Comparison of ENCODE assay signal across 8 cellular contexts in the genomic region with DNA sequence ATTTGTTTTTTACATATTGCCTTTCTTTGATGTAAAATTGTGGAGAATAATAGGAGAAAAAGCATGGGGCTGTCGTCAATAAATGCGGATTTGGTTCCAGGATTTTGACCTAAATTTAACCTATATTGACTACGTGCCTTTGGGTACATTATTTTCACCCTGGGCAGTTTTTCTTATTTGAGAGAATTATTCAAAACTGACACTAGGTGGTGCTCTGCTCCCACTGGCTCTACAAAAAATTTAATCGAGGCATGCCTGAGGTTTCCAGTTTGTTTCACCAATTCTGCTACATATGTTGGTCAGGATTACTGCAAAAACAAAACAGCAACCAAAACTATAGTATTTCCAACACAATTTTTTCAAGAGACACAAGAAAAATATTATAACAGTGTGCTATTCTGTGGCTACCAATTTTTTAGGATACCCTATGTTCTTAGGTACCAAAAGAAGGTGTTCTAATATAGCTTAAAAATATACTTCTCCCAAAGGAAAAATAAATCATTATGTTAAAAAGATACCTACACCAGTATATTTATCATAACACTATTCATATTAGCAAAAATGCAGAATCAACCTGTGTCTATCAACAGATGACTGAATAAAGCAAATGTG. TPM values are rescaled to one million over a fixed set of nuclear protein-coding genes. Genes with fewer than 3 reads are reported as not detected.
DNase-seq lines count a peak whose midpoint lies in the region; ATAC-seq, FAIRE-seq and TF ChIP-seq lines count a peak whose summit lies in the region.

No MANE protein-coding gene starts in this region.

- no peaks in the 10 kb centered on the region for H3K27me3 ChIP-seq in adrenal gland

- ATAC-seq in GM21717 (IDR thresholded peaks at IDR 0.05; ENCODE audit: unreplicated experiment) = peak; percentile 50

- no peak overlapping the region for H3K27ac ChIP-seq in adrenal gland

- no peak overlapping the region for H3K4me3 ChIP-seq in adrenal gland

- DNase-seq in SKM-1 treated with dmso at 0.1 percent for 144 hours (lab: John Stamatoyannopoulos, UW; ENCODE audit: unreplicated experiment) (peak; percentile 49), SKM-1 (lab: John Stamatoyannopoulos, UW; ENCODE audit: unreplicated experiment) (no peak), NCI-H146 treated with DMSO at 0.1 percent for 48 hours (lab: John Stamatoyannopoulos, UW; ENCODE audit: unreplicated experiment) (peak; percentile 76), adrenal gland (peak in 2 of 7 donors; percentile 4 to 33), urothelium cell line (ENCODE audit: low spot score) (peak; percentile 16)
- no peak for DNase-seq in central memory CD4-positive, alpha-beta T cell

- WGBS in adrenal gland, 4 donors = 1 to 2% (median 1%) methylated on average over 4 of the region's 4 CpGs

- no peaks in the 10 kb centered on the region for H3K9me3 ChIP-seq in adrenal gland (replicated peaks in 1 of 3)

- FAIRE-seq in islet of Langerhans (lab: Jason Lieb, UNC) (peak; percentile 97), urothelium cell line (lab: Jason Lieb, UNC) (no peak)

- no peaks in the 10 kb centered on the region for H3K36me3 ChIP-seq in adrenal gland (replicated peaks in 1 of 2)

- TF ChIP-seq POLR2A in adrenal gland (IDR thresholded peaks at IDR 0.05) = no peak

- intact Hi-C loops in adrenal gland (cut with DNase I) = loop anchor here (2.0 to 5.0 kb wide), 3 partner anchors 108 to 586 kb away; no protein-coding TSS in a partner anchor

- H3K4me1 ChIP-seq in adrenal gland (replicated peaks in 1 of 2) = no peaks in the 10 kb centered on the region

- TF ChIP-seq CTCF in adrenal gland (IDR thresholded peaks at IDR 0.05) = peak; percentile 63 to 90 (median 77)

RNA-seq across cellular contexts. Expression of a gene that starts 48.6 kb away (rescaled TPM):
- not detected for total RNA-seq in adrenal gland
- polyA plus RNA-seq in adrenal gland = not detected

RNA-seq across cellular contexts. Expression of a gene that starts 58.2 kb away (rescaled TPM):
- 10 to 100 TPM; 19.9 to 42.2 (median 34.0) TPM for total RNA-seq in adrenal gland
- polyA plus RNA-seq in adrenal gland = 10 to 100 TPM; 10.2 to 42.2 (median 13.6) TPM

Comparison
In these comparisons a context has a peak if more than half of its experiments do, and no peak if none do; other contexts are left out.
1. DNase-seq: peak in SKM-1 treated with dmso at 0.1 percent for 144 hours (single experiment), NCI-H146 treated with DMSO at 0.1 percent for 48 hours (single experiment) and urothelium cell line (single experiment); none in SKM-1 (single experiment) and central memory CD4-positive, alpha-beta T cell (single experiment).